1 cellular context compared by ENCODE assay signal in genomic region chr21:39094847-39095525, GRCh38.
TF ChIP-seq lines count a peak whose summit lies in the region.

No MANE protein-coding gene starts in this region.

TF ChIP-seq in HepG2, 621 proteins besides CTCF, POLR2A, EP300 and RAD21 (continued from another document and continues in another):
- TF ChIP-seq BCLAF1 (IDR thresholded peaks at IDR 0.05) (no peak), SOX5 (CRISPR knock-in tag; IDR thresholded peaks at IDR 0.05; ENCODE audit: borderline replicate concordance) (peak; percentile 81), SOX6 (IDR thresholded peaks at IDR 0.05) (no peak), SOX6 (CRISPR knock-in tag; IDR thresholded peaks at IDR 0.05) (peak; percentile 86), MIER3 (CRISPR knock-in tag; IDR thresholded peaks at IDR 0.05; ENCODE audit: borderline replicate concordance) (peak; percentile 85; the same call in 1 of the 2 replicates), ADNP (CRISPR knock-in tag; IDR thresholded peaks at IDR 0.05) (no peak), TARDBP (CRISPR knock-in tag; IDR thresholded peaks at IDR 0.05) (0 out of 2 replicates have a peak, but pooled peaks have one; percentile 59), MYC (CRISPR knock-in tag; IDR thresholded peaks at IDR 0.05; ENCODE audit: borderline replicate concordance) (peak; percentile 34; the same call in 1 of the 2 replicates), ZNF382 (CRISPR knock-in tag; IDR thresholded peaks at IDR 0.05; ENCODE audit: borderline replicate concordance) (no peak), FOXA1 (IDR thresholded peaks at IDR 0.05) (peak; percentile 87), FOXA1 (CRISPR knock-in tag; IDR thresholded peaks at IDR 0.05) (peak; percentile 97), ZNF12 (CRISPR knock-in tag; IDR thresholded peaks at IDR 0.05) (peak; percentile 56; the same call in 1 of the 2 replicates), IRF2 (CRISPR knock-in tag; IDR thresholded peaks at IDR 0.05) (peak; percentile 74), RNF2 (conservative IDR thresholded peaks at IDR 0.05; ENCODE audit: low read depth) (0 out of 2 replicates have a peak, but pooled peaks have one; percentile 26), ZNF367 (CRISPR knock-in tag; IDR thresholded peaks at IDR 0.05; ENCODE audit: borderline replicate concordance) (no peak), DRAP1 (CRISPR knock-in tag; IDR thresholded peaks at IDR 0.05) (no peak), E2F5 (CRISPR knock-in tag; conservative IDR thresholded peaks at IDR 0.05) (no peak), ZNF678 (CRISPR knock-in tag; IDR thresholded peaks at IDR 0.05) (no peak), ZNF644 (CRISPR knock-in tag; IDR thresholded peaks at IDR 0.05; ENCODE audit: low read depth) (peak; percentile 81), ZNF629 (CRISPR knock-in tag; conservative IDR thresholded peaks at IDR 0.05) (peak; percentile 46; the same call in 1 of the 2 replicates), SIX4 (CRISPR knock-in tag; IDR thresholded peaks at IDR 0.05) (peak; percentile 77; the same call in 1 of the 2 replicates), RERE (CRISPR knock-in tag; IDR thresholded peaks at IDR 0.05; ENCODE audit: low read depth) (0 out of 2 replicates have a peak, but pooled peaks have one; percentile 42), ZSCAN30 (CRISPR knock-in tag; IDR thresholded peaks at IDR 0.05) (no peak), ZNF142 (CRISPR knock-in tag; IDR thresholded peaks at IDR 0.05) (no peak), SMC3 (IDR thresholded peaks at IDR 0.05; ENCODE audit: low read length) (peak; percentile 16; the same call in 1 of the 2 replicates), ZBTB2 (CRISPR knock-in tag; IDR thresholded peaks at IDR 0.05; ENCODE audit: low read depth) (no peak), FOXP1 (IDR thresholded peaks at IDR 0.05) (no peak), FOXP1 (CRISPR knock-in tag; IDR thresholded peaks at IDR 0.05) (peak; percentile 75), ELF4 (CRISPR knock-in tag; IDR thresholded peaks at IDR 0.05; ENCODE audit: borderline replicate concordance) (no peak; the same call in 1 of the 2 replicates), AHDC1 (CRISPR knock-in tag; IDR thresholded peaks at IDR 0.05; ENCODE audit: borderline replicate concordance) (no peak), CBX5 (CRISPR knock-in tag; IDR thresholded peaks at IDR 0.05; ENCODE audit: borderline replicate concordance) (no peak), ETS1 (CRISPR knock-in tag; IDR thresholded peaks at IDR 0.05) (no peak)
